ENCODE assay signal across 23 cellular contexts in genomic region chr2:71951067-71951436, GRCh38.
A peak's percentile ranks its signal among the peaks of the same experiment; 100 is the strongest.
DNase-seq lines count a peak whose midpoint lies in the region; ATAC-seq, FAIRE-seq and TF ChIP-seq lines count a peak whose summit lies in the region.
"Had no signal": no experiment of that assay in that cellular context is flagged by ENCODE, and none has a peak within 500 bp of the region (broad histone marks: within the 10 kb centered on the region; RNA-seq: fewer than 3 reads in every experiment).

No MANE protein-coding gene starts in this region.

- CTCF ChIA-PET in activated CD8-positive, alpha-beta T cell treated with anti-CD3 and anti-CD28 coated beads, Interleukin-2, amount 10 ng/mL, durations not matched to agents 7 days and 5 days (lab: Charles Lee) = interaction anchor here (1.1 to 1.6 kb wide), 3 partner anchors 27 to 911 kb away, joined by 3 to 5 read pairs (median 3); no protein-coding TSS in a partner anchor
- CTCF ChIA-PET in activated CD8-positive, alpha-beta T cell treated with anti-CD3 and anti-CD28 coated beads for 36 hours (lab: Charles Lee) = interaction anchor here (1.1 kb wide), 1 partner anchor 155 kb away, joined by 3 read pairs; no protein-coding TSS in a partner anchor

- H2BK5ac ChIP-seq in neuronal stem cell (ENCODE audit: low read length) = no peak overlapping the region

- no peak overlapping the region for H3K27ac Mint-ChIP-seq in activated CD8-positive, alpha-beta T cell treated with anti-CD3 and anti-CD28 coated beads, Interleukin-2, amount 10 ng/mL, durations not matched to agents 7 days and 5 days
- no peak overlapping the region for H3K27ac Mint-ChIP-seq in activated CD8-positive, alpha-beta T cell treated with anti-CD3 and anti-CD28 coated beads for 36 hours
- H3K27ac Mint-ChIP-seq: CD4-positive, CD25-positive, alpha-beta regulatory T cell; IgD-negative memory B cell had no signal

- H3K9me3 Mint-ChIP-seq in activated CD8-positive, alpha-beta T cell treated with anti-CD3 and anti-CD28 coated beads, Interleukin-2, amount 10 ng/mL, durations not matched to agents 7 days and 5 days (ENCODE audit: insufficient read depth) = peaks cover under 1% of the 10 kb centered on the region
- peaks cover 1% of the 10 kb centered on the region for H3K9me3 Mint-ChIP-seq in activated CD8-positive, alpha-beta T cell treated with anti-CD3 and anti-CD28 coated beads for 36 hours

- no peak overlapping the region for H2BK12ac ChIP-seq in neuronal stem cell (ENCODE audit: low read length)

- H3K9me3 ChIP-seq in neuronal stem cell (replicated peaks in 1 of 2; ENCODE audit: control insufficient read depth in 2 of 2, insufficient read depth in 1 of 2, low read depth in 1 of 2, low read length in 2 of 2) (no peaks in the 10 kb centered on the region), suprapubic skin (no peaks in the 10 kb centered on the region)
- H3K9me3 ChIP-seq: BE2C, HAP-1 had no signal

- H3K79me1 ChIP-seq in neuronal stem cell (ENCODE audit: low read depth, low read length) = no peaks in the 10 kb centered on the region

- no peak for FAIRE-seq in RCC 7860 (lab: Jason Lieb, UNC)

- H4K8ac ChIP-seq in neuronal stem cell (ENCODE audit: low read depth, low read length) = no peak overlapping the region

- H2BK120ac ChIP-seq in neuronal stem cell (ENCODE audit: low read depth, low read length) = no peak overlapping the region

- 62 to 78% (median 68%) methylated on average over 2 of the region's 2 CpGs for WGBS in adipose tissue, 3 donors
- no CpG with 5 or more reads among the region's 2 CpGs for WGBS in neuronal stem cell (ENCODE audit: extremely low coverage in 2 of 2, insufficient read length in 2 of 2, insufficient replicate concordance in 1 of 2), 2 donors
- WGBS in suprapubic skin = 76% methylated on average over 2 of the region's 2 CpGs

- H3K4me3 Mint-ChIP-seq in activated CD8-positive, alpha-beta T cell treated with anti-CD3 and anti-CD28 coated beads, Interleukin-2, amount 10 ng/mL, durations not matched to agents 7 days and 5 days = no peak overlapping the region
- H3K4me3 Mint-ChIP-seq in activated CD8-positive, alpha-beta T cell treated with anti-CD3 and anti-CD28 coated beads for 36 hours = no peak overlapping the region
- H3K4me3 Mint-ChIP-seq: CD4-positive, CD25-positive, alpha-beta regulatory T cell; IgD-negative memory B cell had no signal

- intact Hi-C loops in activated CD8-positive, alpha-beta T cell treated with anti-CD3 and anti-CD28 coated beads for 36 hours (cut with micrococcal nuclease) = no loop called here

- no peak overlapping the region for H3K14ac ChIP-seq in neuronal stem cell (ENCODE audit: low read length)

- H3K27ac ChIP-seq in adipose tissue (ENCODE audit: low read depth, low read length) (peak overlapping the region; percentile 35), neuronal stem cell (replicated peaks; ENCODE audit: low read length) (no peak overlapping the region), suprapubic skin (peak overlapping the region; percentile 34)

- H4K91ac ChIP-seq in neuronal stem cell (ENCODE audit: low read depth, low read length, poor library complexity) = no peak overlapping the region

- TF ChIP-seq CTCF in activated CD8-positive, alpha-beta T cell treated with anti-CD3 and anti-CD28 coated beads for 36 hours (IDR thresholded peaks at IDR 0.05) = no peak
- no peak for TF ChIP-seq CTCF in suprapubic skin (IDR thresholded peaks at IDR 0.05)

- H2BK15ac ChIP-seq in neuronal stem cell (ENCODE audit: low read length) = no peak overlapping the region

- H3K23ac ChIP-seq in neuronal stem cell (ENCODE audit: low read depth, low read length, poor library complexity) = no peak overlapping the region

- no peak for TF ChIP-seq POLR2A in suprapubic skin (IDR thresholded peaks at IDR 0.05)

- no peak overlapping the region for H2AFZ ChIP-seq in neuronal stem cell (ENCODE audit: low read length)

- H3K4me1 Mint-ChIP-seq in activated CD8-positive, alpha-beta T cell treated with anti-CD3 and anti-CD28 coated beads, Interleukin-2, amount 10 ng/mL, durations not matched to agents 7 days and 5 days (ENCODE audit: low read depth) = no peaks in the 10 kb centered on the region
- no peaks in the 10 kb centered on the region for H3K4me1 Mint-ChIP-seq in activated CD8-positive, alpha-beta T cell treated with anti-CD3 and anti-CD28 coated beads for 36 hours (ENCODE audit: low read depth)
- H3K4me1 Mint-ChIP-seq: CD4-positive, CD25-positive, alpha-beta regulatory T cell; IgD-negative memory B cell had no signal

- H3K36me3 Mint-ChIP-seq in activated CD8-positive, alpha-beta T cell treated with anti-CD3 and anti-CD28 coated beads, Interleukin-2, amount 10 ng/mL, durations not matched to agents 7 days and 5 days (ENCODE audit: low read depth) = no peaks in the 10 kb centered on the region
- no peaks in the 10 kb centered on the region for H3K36me3 Mint-ChIP-seq in activated CD8-positive, alpha-beta T cell treated with anti-CD3 and anti-CD28 coated beads for 36 hours (ENCODE audit: low read depth)
- H3K36me3 Mint-ChIP-seq: CD4-positive, CD25-positive, alpha-beta regulatory T cell had no signal

- no peak overlapping the region for H3K9ac ChIP-seq in neuronal stem cell (ENCODE audit: low read depth, low read length, poor library complexity)

- peak; percentile 2 for DNase-seq in activated CD8-positive, alpha-beta T cell treated with anti-CD3 and anti-CD28 coated beads, Interleukin-2, amount 10 ng/mL, durations not matched to agents 7 days and 5 days
- DNase-seq in activated CD8-positive, alpha-beta T cell treated with anti-CD3 and anti-CD28 coated beads for 36 hours = no peak
- DNase-seq in neuronal stem cell (ENCODE audit: low spot score) = no peak
- no peak for DNase-seq in suprapubic skin (ENCODE audit: low spot score in 2 of 2)
- no peak for DNase-seq in NCI-H510A treated with DMSO at 0.1 percent for 48 hours (lab: John Stamatoyannopoulos, UW)
- DNase-seq in activated CD8-positive, alpha-beta memory T cell treated with anti-CD3 and anti-CD28 coated beads, Interleukin-2, amount 50 U/mL, for 48 hours = no peak
- DNase-seq in RCC 7860 (ENCODE audit: low spot score) = no peak
- DNase-seq: 8988T; BE2C; Caco-2; CD4-positive, CD25-positive, alpha-beta regulatory T cell; GF-D8; Kasumi-1; NCI-H1048; NCI-H1436 treated with DMSO at 0.1 percent for 48 hours; NCI-H2029 treated with DMSO at 0.1 percent for 48 hours; NCI-H2171 treated with DMSO at 0.1 percent for 48 hours; NCI-H446 treated with DMSO at 0.1 percent for 48 hours; SIG-M5 had no signal

- no peak for TF ChIP-seq EP300 in suprapubic skin (IDR thresholded peaks at IDR 0.05)

- no peak overlapping the region for H3K4ac ChIP-seq in neuronal stem cell (ENCODE audit: low read length)

- POLR2A ChIA-PET in activated CD8-positive, alpha-beta T cell treated with anti-CD3 and anti-CD28 coated beads, Interleukin-2, amount 10 ng/mL, durations not matched to agents 7 days and 5 days (lab: Charles Lee) = no interaction called here
- POLR2A ChIA-PET in activated CD8-positive, alpha-beta T cell treated with anti-CD3 and anti-CD28 coated beads for 36 hours (lab: Charles Lee) = no interaction called here

- H3K36me3 ChIP-seq in neuronal stem cell (replicated peaks in 1 of 2; ENCODE audit: control insufficient read depth in 2 of 2, insufficient read depth in 2 of 2, low read length in 2 of 2) (no peaks in the 10 kb centered on the region), suprapubic skin (no peaks in the 10 kb centered on the region)
- H3K36me3 ChIP-seq: BE2C, HAP-1, MG63 had no signal

- H3K27me3 Mint-ChIP-seq in activated CD8-positive, alpha-beta T cell treated with anti-CD3 and anti-CD28 coated beads, Interleukin-2, amount 10 ng/mL, durations not matched to agents 7 days and 5 days (ENCODE audit: low read depth) = peaks cover 2% of the 10 kb centered on the region
- peaks cover 6% of the 10 kb centered on the region for H3K27me3 Mint-ChIP-seq in activated CD8-positive, alpha-beta T cell treated with anti-CD3 and anti-CD28 coated beads for 36 hours

- no peak overlapping the region for H3K4me2 ChIP-seq in neuronal stem cell (ENCODE audit: insufficient read depth, low read length, poor library complexity, severe bottlenecking)

- no peak overlapping the region for H3K18ac ChIP-seq in neuronal stem cell (ENCODE audit: low read length)

- no peak for ATAC-seq in activated CD8-positive, alpha-beta T cell treated with anti-CD3 and anti-CD28 coated beads, Interleukin-2, amount 10 ng/mL, durations not matched to agents 7 days and 5 days
- ATAC-seq in activated CD8-positive, alpha-beta T cell treated with anti-CD3 and anti-CD28 coated beads for 36 hours = no peak

- H2AK5ac ChIP-seq in neuronal stem cell (ENCODE audit: low read depth, low read length) = peak overlapping the region; percentile 5

- H3K27me3 ChIP-seq in neuronal stem cell (ENCODE audit: control insufficient read depth in 3 of 3, insufficient read depth in 3 of 3, low read depth in 1 of 3, low read length in 3 of 3) (peaks cover 0 to 3% (median 0%) of the 10 kb centered on the region in 3 experiments), suprapubic skin (no peaks in the 10 kb centered on the region)
- H3K27me3 ChIP-seq: BE2C, MG63 had no signal

- H3K4me1 ChIP-seq in neuronal stem cell (ENCODE audit: control insufficient read depth in 2 of 2, insufficient read depth in 1 of 2, low read depth in 1 of 2, low read length in 2 of 2) = no peaks in the 10 kb centered on the region
- peaks cover 33% of the 10 kb centered on the region for H3K4me1 ChIP-seq in suprapubic skin
- H3K4me1 ChIP-seq: BE2C, HAP-1 had no signal

- H3K4me3 ChIP-seq in neuronal stem cell (ENCODE audit: low read length in 2 of 2) = no peak overlapping the region
- no peak overlapping the region for H3K4me3 ChIP-seq in suprapubic skin
- H3K4me3 ChIP-seq: HAP-1, MG63 had no signal
